In genomic region chr14:92513204-92513965, GRCh38 we compare ENCODE assay signal across 8 cellular contexts. TPM values are rescaled to one million over a fixed set of nuclear protein-coding genes. Genes with fewer than 3 reads are reported as not detected.
DNase-seq lines count a peak whose midpoint lies in the region; ATAC-seq and TF ChIP-seq lines count a peak whose summit lies in the region.

Gene RIN3, plus strand, starts transcription at chr14:92513781. Its CDS starts 152 bp downstream, at chr14:92513933.

- H3K36me3 Mint-ChIP-seq in chondrocyte (ENCODE audit: low read depth): no peaks in the 10 kb centered on the region

- H3K27ac Mint-ChIP-seq in chondrocyte (ENCODE audit: unreplicated experiment): peak within 1 kb of the TSS; percentile 71

- H3K27me3 Mint-ChIP-seq in chondrocyte (ENCODE audit: low read depth): no peaks in the 10 kb centered on the region

- TF ChIP-seq CTCF in AG04450 (IDR thresholded peaks at IDR 0.05; ENCODE audit: low read depth, low read length): no peak
- TF ChIP-seq CTCF in chondrocyte (IDR thresholded peaks at IDR 0.05): no peak

- H3K27me3 ChIP-seq in AG04450 (ENCODE audit: control insufficient read depth, insufficient read depth, low read length): no peaks in the 10 kb centered on the region

- H3K4me3 ChIP-seq in AG04450 (ENCODE audit: low read depth, low read length): peak within 1 kb of the TSS; percentile 77

- CTCF ChIA-PET in AG04450 (lab: Charles Lee): no interaction called here

- DNase-seq in AG04450 (ENCODE audit: low read depth, low spot score): peak; percentile 27
- DNase-seq in UCSD-AML1 (lab: John Stamatoyannopoulos, UW; ENCODE audit: unreplicated experiment): peak; percentile 68
- DNase-seq in chondrocyte (ENCODE audit: low spot score): no peak
- peak in 1 of 2 donors; percentile 66 for DNase-seq in left colon
- DNase-seq in stimulated activated CD4-positive, alpha-beta T cell treated with anti-CD3 and anti-CD28 coated beads, Interleukin-2, amount 100 ng/mL, for 48 hours: peak; percentile 28 to 38

- H3K4me3 Mint-ChIP-seq in chondrocyte (ENCODE audit: unreplicated experiment): peak within 1 kb of the TSS; percentile 78

- peak within 1 kb of the TSS; percentile 52 for H3K27ac ChIP-seq in AG04450 (ENCODE audit: low read depth, low read length)

- H3K9me3 Mint-ChIP-seq in chondrocyte (ENCODE audit: low read depth): no peaks in the 10 kb centered on the region

- ATAC-seq in HG03442 (IDR thresholded peaks at IDR 0.05; ENCODE audit: unreplicated experiment): peak; percentile 48
- ATAC-seq in left colon: peak; percentile 63
- ATAC-seq in GM21360 (IDR thresholded peaks at IDR 0.05; ENCODE audit: unreplicated experiment): no peak

- no peaks in the 10 kb centered on the region; the same call in 1 of the 2 replicates for H3K9me3 ChIP-seq in AG04450 (ENCODE audit: control insufficient read depth, insufficient read depth, low read length)

- intact Hi-C loops in left colon (cut with DNase I, micrococcal nuclease): no loop called here

- H3K4me1 Mint-ChIP-seq in chondrocyte (ENCODE audit: low read depth): peaks cover 36% of the 10 kb centered on the region

- POLR2A ChIA-PET in AG04450 (lab: Yijun Ruan, JAX): interaction anchor here (0.6 kb wide), 2 partner anchors 12 to 26 kb away, joined by 4 to 5 read pairs; no protein-coding TSS in a partner anchor

- TF ChIP-seq POLR2A in GM19099 (IDR thresholded peaks at IDR 0.05; ENCODE audit: extremely low read depth, insufficient read length, low read depth): peak; percentile 67

RNA-seq across cellular contexts. Expression of gene RIN3, which starts in this region (rescaled TPM):
- polyA plus RNA-seq in AG04450 (2011; rRNA removed): 3.7 and 5.6 TPM in 2 replicates
- 8.5 and 9.0 TPM in 2 replicates for polyA minus RNA-seq in AG04450 (2011; rRNA and poly(A)+ RNA removed)
- total RNA-seq in chondrocyte (18.8 to 24.2 TPM (median 20.2 TPM) in 3 replicates), left colon (10 to 100 TPM; 22.9 to 26.3 TPM)
